Comparison of ENCODE assay signal across 8 cellular contexts in the genomic region with DNA sequence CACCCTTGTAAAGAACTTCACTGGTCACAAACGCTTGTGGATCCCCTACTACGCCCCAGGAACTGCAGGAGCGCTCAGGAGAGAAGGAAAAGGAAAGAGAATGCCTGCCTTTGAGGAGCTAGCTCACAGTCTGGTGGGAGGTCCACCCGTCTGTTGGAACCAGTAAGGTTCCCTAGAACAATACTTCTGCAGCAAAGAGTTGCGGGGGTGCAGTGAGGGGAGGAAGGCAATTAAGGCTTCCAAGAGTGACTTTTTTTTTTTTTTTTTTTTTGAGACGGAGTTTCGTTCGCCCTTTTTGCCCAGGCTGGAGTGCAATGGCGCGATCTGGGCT. TPM values are rescaled to one million over a fixed set of nuclear protein-coding genes. Genes with fewer than 3 reads are reported as not detected.
A peak's percentile ranks its signal among the peaks of the same experiment; 100 is the strongest.
DNase-seq lines count a peak whose midpoint lies in the region; ATAC-seq and TF ChIP-seq lines count a peak whose summit lies in the region.

No MANE protein-coding gene starts in this region.

- peak; percentile 15 for ATAC-seq in HG02885 (IDR thresholded peaks at IDR 0.05; ENCODE audit: poor library complexity, unreplicated experiment)
- ATAC-seq in activated CD8-positive, alpha-beta T cell treated with anti-CD3 and anti-CD28 coated beads for 36 hours: peak; percentile 38

- H3K4me3 Mint-ChIP-seq in activated CD8-positive, alpha-beta T cell treated with anti-CD3 and anti-CD28 coated beads for 36 hours: peak overlapping the region; percentile 82

- H3K9me3 Mint-ChIP-seq in activated CD8-positive, alpha-beta T cell treated with anti-CD3 and anti-CD28 coated beads for 36 hours: no peaks in the 10 kb centered on the region

- no peak for TF ChIP-seq POLR2A in spleen (IDR thresholded peaks at IDR 0.05)

- peak overlapping the region; percentile 80 for H3K27ac Mint-ChIP-seq in activated CD8-positive, alpha-beta T cell treated with anti-CD3 and anti-CD28 coated beads for 36 hours

- no peaks in the 10 kb centered on the region for H3K36me3 Mint-ChIP-seq in activated CD8-positive, alpha-beta T cell treated with anti-CD3 and anti-CD28 coated beads for 36 hours (ENCODE audit: low read depth)

- H3K79me2 ChIP-seq in hepatocyte: peaks cover 42% of the 10 kb centered on the region

- no peaks in the 10 kb centered on the region for H4K20me1 ChIP-seq in hepatocyte (ENCODE audit: insufficient read depth, poor library complexity, severe bottlenecking)

- TF ChIP-seq CTCF in activated CD8-positive, alpha-beta T cell treated with anti-CD3 and anti-CD28 coated beads for 36 hours (IDR thresholded peaks at IDR 0.05): no peak
- TF ChIP-seq CTCF in hepatocyte (IDR thresholded peaks at IDR 0.05; ENCODE audit: poor library complexity) (no peak), spleen (IDR thresholded peaks at IDR 0.05 in 8 of 11, conservative IDR thresholded peaks at IDR 0.05 in 3 of 11) (no peak)

- H3K9me2 ChIP-seq in hepatocyte (replicated peaks; ENCODE audit: insufficient read depth): no peaks in the 10 kb centered on the region

- POLR2A ChIA-PET in activated CD8-positive, alpha-beta T cell treated with anti-CD3 and anti-CD28 coated beads for 36 hours (lab: Charles Lee): no interaction called here

- peak; percentile 52 for DNase-seq in NCI-H82 (lab: John Stamatoyannopoulos, UW)
- no peak for DNase-seq in NCI-H82 treated with DMSO at 0.1 percent for 48 hours (lab: John Stamatoyannopoulos, UW; ENCODE audit: unreplicated experiment)
- DNase-seq in activated CD8-positive, alpha-beta T cell treated with anti-CD3 and anti-CD28 coated beads for 36 hours: peak; percentile 6
- DNase-seq in hepatocyte (ENCODE audit: low spot score): no peak
- no peak for DNase-seq in spleen
- DNase-seq in COLO668 (lab: John Stamatoyannopoulos, UW; ENCODE audit: unreplicated experiment): no peak
- no peak for DNase-seq in NCI-H128 (lab: John Stamatoyannopoulos, UW; ENCODE audit: unreplicated experiment)

- H3K4me1 ChIP-seq in hepatocyte (ENCODE audit: insufficient read depth) (no peaks in the 10 kb centered on the region), spleen (peaks cover 0 to 13% (median 1%) of the 10 kb centered on the region in 6 donors)

- H3K4me1 Mint-ChIP-seq in activated CD8-positive, alpha-beta T cell treated with anti-CD3 and anti-CD28 coated beads for 36 hours (ENCODE audit: low read depth): peaks cover 16% of the 10 kb centered on the region

- intact Hi-C loops in activated CD8-positive, alpha-beta T cell treated with anti-CD3 and anti-CD28 coated beads for 36 hours (cut with micrococcal nuclease): loop anchor here (10.0 kb wide), 1 partner anchor 72 kb away; a partner anchor contains a TSS
- intact Hi-C loops in spleen (cut with DNase I; ENCODE audit: low total_unique reads): no loop called here

- peak overlapping the region; percentile 87 for H3K27ac ChIP-seq in hepatocyte
- peak overlapping the region in 7 of 8 donors; percentile 69 to 82 (median 75) for H3K27ac ChIP-seq in spleen

- WGBS in hepatocyte (ENCODE audit: low lambda C conversion rate, missing lambda C conversion rate): 24% methylated on average over 10 of the region's 10 CpGs
- 16 to 26% (median 19%) methylated on average over 6 to 10 of the region's 10 CpGs for WGBS in spleen, 5 donors

- H2AFZ ChIP-seq in hepatocyte: peak overlapping the region; percentile 92

- CTCF ChIA-PET in activated CD8-positive, alpha-beta T cell treated with anti-CD3 and anti-CD28 coated beads for 36 hours (lab: Charles Lee): no interaction called here

- peak overlapping the region; percentile 79 for H3K4me2 ChIP-seq in hepatocyte

- H3K27me3 Mint-ChIP-seq in activated CD8-positive, alpha-beta T cell treated with anti-CD3 and anti-CD28 coated beads for 36 hours: no peaks in the 10 kb centered on the region

- H3K36me3 ChIP-seq in hepatocyte (replicated peaks; ENCODE audit: insufficient read depth, low read depth) (no peaks in the 10 kb centered on the region), spleen (peaks cover 0 to 1% (median 0%) of the 10 kb centered on the region in 6 donors)

- H3K9me3 ChIP-seq in hepatocyte (ENCODE audit: low read depth): no peaks in the 10 kb centered on the region
- no peaks in the 10 kb centered on the region for H3K9me3 ChIP-seq in spleen

- no peaks in the 10 kb centered on the region for H3K27me3 ChIP-seq in hepatocyte
- peaks cover 0 to 27% (median 14%) of the 10 kb centered on the region in 7 donors for H3K27me3 ChIP-seq in spleen (replicated peaks in 1 of 7)

- H3K4me3 ChIP-seq in hepatocyte (peak overlapping the region; percentile 46), spleen (peak overlapping the region; percentile 48 to 74 (median 60))

RNA-seq across cellular contexts. Expression of a gene that starts 0.3 kb away (rescaled TPM):
- total RNA-seq in activated CD8-positive, alpha-beta T cell treated with anti-CD3 and anti-CD28 coated beads for 36 hours: 1 to 10 TPM; 6.2 to 6.7 TPM
- 55.7 and 57.1 TPM in 2 replicates for total RNA-seq in hepatocyte
- 25.4 and 26.2 TPM in 2 replicates for polyA plus RNA-seq in hepatocyte
- total RNA-seq in spleen: 10 to 100 TPM in 4 of 7 donors, 1 to 10 TPM in 3; 5.6 to 11.7 (median 10.6) TPM
- polyA plus RNA-seq in spleen: 1 to 10 TPM; 5.3 to 9.8 (median 6.8) TPM

RNA-seq across cellular contexts. Expression of a gene that starts 6.6 kb away (rescaled TPM):
- total RNA-seq in activated CD8-positive, alpha-beta T cell treated with anti-CD3 and anti-CD28 coated beads for 36 hours: 10 to 100 TPM; 18.2 to 20.4 TPM
- total RNA-seq in hepatocyte: 57.8 and 59.7 TPM in 2 replicates
- polyA plus RNA-seq in hepatocyte: 50.2 and 52.1 TPM in 2 replicates
- 10 to 100 TPM; 16.7 to 23.2 (median 19.7) TPM for total RNA-seq in spleen
- 1 to 10 TPM; 6.9 to 7.6 (median 6.9) TPM for polyA plus RNA-seq in spleen

Comparison
In these comparisons a context has a peak if more than half of its experiments do, and no peak if none do; other contexts are left out.
1. DNase-seq: peak in NCI-H82 (single experiment) and activated CD8-positive, alpha-beta T cell treated with anti-CD3 and anti-CD28 coated beads for 36 hours (single experiment); none in NCI-H82 treated with DMSO at 0.1 percent for 48 hours (single experiment), hepatocyte (single experiment), spleen (single experiment), COLO668 (single experiment) and NCI-H128 (single experiment).